9 cellular contexts compared by ENCODE assay signal in genomic region chr10:89793649-89794254, GRCh38.
DNase-seq lines count a peak whose midpoint lies in the region; ATAC-seq and TF ChIP-seq lines count a peak whose summit lies in the region.
"Had no signal": no experiment of that assay in that cellular context is flagged by ENCODE, and none has a peak within 500 bp of the region (broad histone marks: within the 10 kb centered on the region; RNA-seq: fewer than 3 reads in every experiment).

No MANE protein-coding gene starts in this region.

- no peak overlapping the region for H2AFZ ChIP-seq in neural progenitor cell (replicated peaks)

- TF ChIP-seq CTCF in BJ (IDR thresholded peaks at IDR 0.05; ENCODE audit: insufficient read depth, low read depth, low read length) (peak; percentile 76), GM13977 (IDR thresholded peaks at IDR 0.05; ENCODE audit: extremely low read depth, insufficient read depth, missing control alignments) (peak; percentile 68), neural progenitor cell (IDR thresholded peaks at IDR 0.05) (peak; percentile 92)

- H3K9me3 ChIP-seq in neural progenitor cell (ENCODE audit: low read depth), result no peaks in the 10 kb centered on the region

- H3K36me3 ChIP-seq in BJ (ENCODE audit: control insufficient read depth, insufficient read depth, low read length) (no peaks in the 10 kb centered on the region), neural progenitor cell (no peaks in the 10 kb centered on the region)

- in situ Hi-C loops in GM13977 (cut with MboI; ENCODE audit: low pct_unique_long_range_greater_than_20kb, low sequenced_read_pairs, unreplicated experiment), result loop anchor here (10.0 to 25.0 kb wide), 3 partner anchors 341 to 1069 kb away; partner anchors contain the start of genes HTR7 and RPP30

- H3K79me2 ChIP-seq in neural progenitor cell (ENCODE audit: low read depth), result no peaks in the 10 kb centered on the region

- no peaks in the 10 kb centered on the region for H3F3A ChIP-seq in neural progenitor cell (ENCODE audit: low read depth)

- no peaks in the 10 kb centered on the region for H3K27me3 ChIP-seq in BJ (ENCODE audit: control insufficient read depth, insufficient read depth, low read length)
- no peaks in the 10 kb centered on the region for H3K27me3 ChIP-seq in neural progenitor cell

- no peak overlapping the region for H3K9ac ChIP-seq in neural progenitor cell

- DNase-seq in BJ (ENCODE audit: low read depth), result peak; percentile 15
- DNase-seq in GM13977 (ENCODE audit: low spot score), result peak; percentile 60
- DNase-seq in NCI-H446 treated with DMSO at 0.1 percent for 48 hours (lab: John Stamatoyannopoulos, UW), result peak; percentile 51
- peak; percentile 20 for DNase-seq in activated CD4-positive, alpha-beta T cell treated with anti-CD3 and anti-CD28 coated beads for 48 hours
- peak; percentile 63 for DNase-seq in fibroblast of the conjunctiva (ENCODE audit: low read depth)
- peak; percentile 82 for DNase-seq in neural progenitor cell (ENCODE audit: low spot score)

- no peak overlapping the region for H3K4me2 ChIP-seq in neural progenitor cell

- H3K4me3 ChIP-seq in BJ (ENCODE audit: low read depth, low read length) (no peak overlapping the region), neural progenitor cell (no peak overlapping the region)

- H3K36me3 Mint-ChIP-seq in neural progenitor cell, result no peaks in the 10 kb centered on the region

- H3K4me1 Mint-ChIP-seq in neural progenitor cell, result peaks cover 4% of the 10 kb centered on the region

- peaks cover 8% of the 10 kb centered on the region for H3K4me1 ChIP-seq in neural progenitor cell

- H3K27ac Mint-ChIP-seq in neural progenitor cell, result no peak overlapping the region
- H3K27ac Mint-ChIP-seq: T-helper 1 cell treated with Interleukin-12 subunit alpha and Interleukin-12 subunit beta and Interleukin-4 antibody, amounts not matched to agents 30 μg/mL and 1 μg/mL, for 36 hours had no signal

- CTCF ChIA-PET in BJ (lab: Yijun Ruan, JAX), result interaction anchor here (0.6 to 3.4 kb wide), 13 partner anchors 9 to 1136 kb away, joined by 3 to 26 read pairs (median 4); partner anchors contain the start of gene HTR7

- no peaks in the 10 kb centered on the region for H4K20me1 ChIP-seq in neural progenitor cell (ENCODE audit: low read depth)

- POLR2A ChIA-PET in BJ (lab: Charles Lee), result no interaction called here

- H3K9me3 Mint-ChIP-seq in neural progenitor cell, result no peaks in the 10 kb centered on the region
- H3K9me3 Mint-ChIP-seq: T-helper 1 cell treated with Interleukin-12 subunit alpha and Interleukin-12 subunit beta and Interleukin-4 antibody, amounts not matched to agents 30 μg/mL and 1 μg/mL, for 36 hours had no signal

- no peak overlapping the region for H3K27ac ChIP-seq in neural progenitor cell

- H3K4me3 Mint-ChIP-seq in neural progenitor cell, result no peak overlapping the region
- H3K4me3 Mint-ChIP-seq: T-helper 1 cell treated with Interleukin-12 subunit alpha and Interleukin-12 subunit beta and Interleukin-4 antibody, amounts not matched to agents 30 μg/mL and 1 μg/mL, for 36 hours had no signal

- no peaks in the 10 kb centered on the region for H3K27me3 Mint-ChIP-seq in neural progenitor cell (ENCODE audit: insufficient read depth, low read depth)

- ATAC-seq in HG03159 (IDR thresholded peaks at IDR 0.05; ENCODE audit: unreplicated experiment) (peak; percentile 58), HG03139 (IDR thresholded peaks at IDR 0.05; ENCODE audit: unreplicated experiment) (no peak)

Comparison
In these comparisons a context has a peak if more than half of its experiments do, and no peak if none do; other contexts are left out.
1. DNase-seq: peak in every context shown above with its lines; median percentile 82 in neural progenitor cell; 63 in fibroblast of the conjunctiva; 60 in GM13977; 51 in NCI-H446 treated with DMSO at 0.1 percent for 48 hours; 20 in activated CD4-positive, alpha-beta T cell treated with anti-CD3 and anti-CD28 coated beads for 48 hours; 15 in BJ.